8 cellular contexts compared by ENCODE assay signal in genomic region chr7:139231513-139232376, GRCh38. TPM values are rescaled to one million over a fixed set of nuclear protein-coding genes. Genes with fewer than 3 reads are reported as not detected.
DNase-seq lines count a peak whose midpoint lies in the region; ATAC-seq and TF ChIP-seq lines count a peak whose summit lies in the region.

No MANE protein-coding gene starts in this region.

- no peaks in the 10 kb centered on the region for H3K27me3 Mint-ChIP-seq in activated naive CD8-positive, alpha-beta T cell treated with anti-CD3 and anti-CD28 coated beads for 36 hours

- H3K4me3 Mint-ChIP-seq in activated naive CD8-positive, alpha-beta T cell treated with anti-CD3 and anti-CD28 coated beads for 36 hours, result peak overlapping the region; percentile 100

- H3K27ac ChIP-seq in Peyer's patch (peak overlapping the region; percentile 88 to 94 (median 90)), psoas muscle (peak overlapping the region; percentile 98)

- no peaks in the 10 kb centered on the region for H3K9me3 ChIP-seq in Peyer's patch
- H3K9me3 ChIP-seq in psoas muscle, result no peaks in the 10 kb centered on the region

- H3K4me1 Mint-ChIP-seq in activated naive CD8-positive, alpha-beta T cell treated with anti-CD3 and anti-CD28 coated beads for 36 hours, result peaks cover 28% of the 10 kb centered on the region

- H3K4me3 ChIP-seq in Peyer's patch (peak overlapping the region; percentile 75 to 98 (median 89)), psoas muscle (peak overlapping the region; percentile 99)

- H3K9me3 Mint-ChIP-seq in activated naive CD8-positive, alpha-beta T cell treated with anti-CD3 and anti-CD28 coated beads for 36 hours, result no peaks in the 10 kb centered on the region

- H3K4me1 ChIP-seq in Peyer's patch (peaks cover 0 to 14% (median 3%) of the 10 kb centered on the region in 4 donors), psoas muscle (peaks cover 30% of the 10 kb centered on the region)

- TF ChIP-seq POLR2A in Peyer's patch (IDR thresholded peaks at IDR 0.05), result no peak

- H3K27me3 ChIP-seq in Peyer's patch (no peaks in the 10 kb centered on the region), psoas muscle (ENCODE audit: insufficient read depth in 3 of 3, low read length in 2 of 3) (no peaks in the 10 kb centered on the region)

- peak overlapping the region; percentile 56 for H3K27ac Mint-ChIP-seq in activated naive CD8-positive, alpha-beta T cell treated with anti-CD3 and anti-CD28 coated beads for 36 hours

- WGBS in psoas muscle, 3 donors, result 1% methylated on average over 57 to 101 of the region's 101 CpGs

- H3K36me3 Mint-ChIP-seq in activated naive CD8-positive, alpha-beta T cell treated with anti-CD3 and anti-CD28 coated beads for 36 hours, result peaks cover 1% of the 10 kb centered on the region

- intact Hi-C loops in left ventricle myocardium superior (cut with micrococcal nuclease) (loop anchor here (10.0 kb wide), 1 partner anchor 117 kb away; no protein-coding TSS in a partner anchor), psoas muscle (cut with DNase I) (loop anchor here in 1 of 2 donors (5.0 kb wide), 2 partner anchors 99 to 111 kb away; partner anchors contain the start of gene FMC1)

- DNase-seq in Ammon's horn (ENCODE audit: low spot score), result peak; percentile 34
- peak; percentile 21 to 54 (median 53) for DNase-seq in Peyer's patch
- DNase-seq in activated naive CD8-positive, alpha-beta T cell treated with anti-CD3 and anti-CD28 coated beads for 36 hours, result peak; percentile 35
- peak; percentile 58 for DNase-seq in left ventricle myocardium superior
- peak; percentile 26 to 65 for DNase-seq in psoas muscle
- DNase-seq in OCI-M2 (lab: John Stamatoyannopoulos, UW; ENCODE audit: unreplicated experiment), result no peak

- H3K36me3 ChIP-seq in Peyer's patch (no peaks in the 10 kb centered on the region), psoas muscle (ENCODE audit: insufficient read depth in 1 of 2, low read depth in 1 of 2) (peaks cover 0 to under 1% of the 10 kb centered on the region in 2 donors)

- TF ChIP-seq CTCF in Peyer's patch (IDR thresholded peaks at IDR 0.05) (no peak), psoas muscle (IDR thresholded peaks at IDR 0.05) (no peak)

- ATAC-seq in GM18867 (IDR thresholded peaks at IDR 0.05; ENCODE audit: unreplicated experiment), result peak; percentile 35
- ATAC-seq in HG03064 (IDR thresholded peaks at IDR 0.05; ENCODE audit: low read depth, unreplicated experiment), result peak; percentile 34
- ATAC-seq in left ventricle myocardium superior, result peak; percentile 66
- peak; percentile 1 to 69 (median 34) for ATAC-seq in psoas muscle

RNA-seq across cellular contexts. Expression of gene UBN2, which starts 0.7 kb away (rescaled TPM):
- 10 to 100 TPM; 18.0 to 46.2 (median 22.6) TPM for total RNA-seq in Peyer's patch
- 1 to 10 TPM; 8.8 to 9.4 TPM for total RNA-seq in activated naive CD8-positive, alpha-beta T cell treated with anti-CD3 and anti-CD28 coated beads for 36 hours
- 14.1 TPM for total RNA-seq in left ventricle myocardium superior
- 10 to 100 TPM; 20.6 to 30.1 (median 24.9) TPM for total RNA-seq in psoas muscle
- polyA plus RNA-seq in psoas muscle, result 1 to 10 TPM; 1.7 to 7.9 (median 3.3) TPM
